ENCODE assay signal across 1 cellular context in the genomic region with DNA sequence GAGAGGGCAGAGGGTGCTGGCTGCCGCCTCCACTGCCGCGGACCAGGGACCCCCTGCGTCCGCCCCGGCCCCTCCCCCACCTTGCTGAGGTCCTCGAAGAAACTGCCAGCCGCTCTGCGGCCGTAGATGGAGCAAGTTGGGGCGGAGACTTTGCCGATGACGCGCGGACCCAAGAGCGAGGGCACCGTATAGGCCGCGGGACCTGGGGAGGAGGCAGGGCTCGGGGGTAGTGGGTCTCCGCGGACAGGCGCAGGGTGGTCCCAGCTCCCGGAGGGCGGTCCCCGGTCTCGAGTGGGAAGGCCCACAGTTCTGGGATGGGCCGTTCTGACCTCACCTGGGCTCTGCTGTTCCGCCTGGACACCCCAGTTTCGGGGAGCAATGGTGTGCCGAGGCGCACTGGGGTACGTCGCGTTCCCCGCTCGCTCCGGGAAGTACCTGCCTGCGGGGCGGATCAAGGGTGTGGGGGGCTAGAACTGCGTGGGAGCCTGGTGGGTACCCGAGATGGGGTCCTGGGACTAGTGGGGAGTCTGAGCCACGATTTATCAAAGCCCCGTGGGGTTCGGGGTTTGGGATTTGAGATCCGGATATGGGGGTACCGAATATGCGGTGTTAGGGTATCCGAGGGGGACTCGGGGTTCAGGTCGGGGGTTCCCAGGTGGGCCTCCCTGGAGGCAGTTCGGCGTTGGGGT.
TF ChIP-seq lines count a peak whose summit lies in the region.

No MANE protein-coding gene starts in this region.

TF ChIP-seq in GM12878, 131 proteins besides CTCF, POLR2A, EP300 and RAD21 (continues in another document):
- TF ChIP-seq, protein P1, sequence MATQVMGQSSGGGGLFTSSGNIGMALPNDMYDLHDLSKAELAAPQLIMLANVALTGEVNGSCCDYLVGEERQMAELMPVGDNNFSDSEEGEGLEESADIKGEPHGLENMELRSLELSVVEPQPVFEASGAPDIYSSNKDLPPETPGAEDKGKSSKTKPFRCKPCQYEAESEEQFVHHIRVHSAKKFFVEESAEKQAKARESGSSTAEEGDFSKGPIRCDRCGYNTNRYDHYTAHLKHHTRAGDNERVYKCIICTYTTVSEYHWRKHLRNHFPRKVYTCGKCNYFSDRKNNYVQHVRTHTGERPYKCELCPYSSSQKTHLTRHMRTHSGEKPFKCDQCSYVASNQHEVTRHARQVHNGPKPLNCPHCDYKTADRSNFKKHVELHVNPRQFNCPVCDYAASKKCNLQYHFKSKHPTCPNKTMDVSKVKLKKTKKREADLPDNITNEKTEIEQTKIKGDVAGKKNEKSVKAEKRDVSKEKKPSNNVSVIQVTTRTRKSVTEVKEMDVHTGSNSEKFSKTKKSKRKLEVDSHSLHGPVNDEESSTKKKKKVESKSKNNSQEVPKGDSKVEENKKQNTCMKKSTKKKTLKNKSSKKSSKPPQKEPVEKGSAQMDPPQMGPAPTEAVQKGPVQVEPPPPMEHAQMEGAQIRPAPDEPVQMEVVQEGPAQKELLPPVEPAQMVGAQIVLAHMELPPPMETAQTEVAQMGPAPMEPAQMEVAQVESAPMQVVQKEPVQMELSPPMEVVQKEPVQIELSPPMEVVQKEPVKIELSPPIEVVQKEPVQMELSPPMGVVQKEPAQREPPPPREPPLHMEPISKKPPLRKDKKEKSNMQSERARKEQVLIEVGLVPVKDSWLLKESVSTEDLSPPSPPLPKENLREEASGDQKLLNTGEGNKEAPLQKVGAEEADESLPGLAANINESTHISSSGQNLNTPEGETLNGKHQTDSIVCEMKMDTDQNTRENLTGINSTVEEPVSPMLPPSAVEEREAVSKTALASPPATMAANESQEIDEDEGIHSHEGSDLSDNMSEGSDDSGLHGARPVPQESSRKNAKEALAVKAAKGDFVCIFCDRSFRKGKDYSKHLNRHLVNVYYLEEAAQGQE (IDR thresholded peaks at IDR 0.05; ENCODE audit: low read depth, low read length), result no peak
- TF ChIP-seq MTA2 (IDR thresholded peaks at IDR 0.05; ENCODE audit: low read depth) (peak; percentile 61; the same call in 1 of the 2 replicates), CREM (IDR thresholded peaks at IDR 0.05; ENCODE audit: low read depth) (peak; percentile 52; the same call in 1 of the 2 replicates), E2F8 (IDR thresholded peaks at IDR 0.05; ENCODE audit: low read depth, partially characterized antibody) (peak; percentile 52), SKIL (IDR thresholded peaks at IDR 0.05; ENCODE audit: low read depth, poor library complexity, severe bottlenecking) (peak; percentile 22), CHD4 (IDR thresholded peaks at IDR 0.05) (0 out of 2 replicates have a peak, but pooled peaks have one; percentile 33), MEF2B (IDR thresholded peaks at IDR 0.05; ENCODE audit: partially characterized antibody, poor library complexity, severe bottlenecking) (peak; percentile 40), GATAD2B (conservative IDR thresholded peaks at IDR 0.05; ENCODE audit: low read depth) (peak; percentile 73), IKZF2 (IDR thresholded peaks at IDR 0.05) (peak; percentile 55 to 65; a peak in 3 of 4 replicates), STAT3 (IDR thresholded peaks at IDR 0.05; ENCODE audit: low read depth, low read length) (no peak), LARP7 (IDR thresholded peaks at IDR 0.05) (peak; percentile 23; the same call in 1 of the 2 replicates), KDM1A (IDR thresholded peaks at IDR 0.05; ENCODE audit: borderline replicate concordance) (no peak), RELA (IDR thresholded peaks at IDR 0.05; ENCODE audit: borderline replicate concordance, partially characterized antibody) (peak; percentile 29), E4F1 (IDR thresholded peaks at IDR 0.05; ENCODE audit: borderline replicate concordance, partially characterized antibody) (peak; percentile 26), SPI1 (IDR thresholded peaks at IDR 0.05; ENCODE audit: borderline replicate concordance, insufficient read depth, low read depth, low read length) (no peak), BHLHE40 (IDR thresholded peaks at IDR 0.05; ENCODE audit: borderline replicate concordance in 1 of 2, low read depth in 2 of 2, low read length in 1 of 2) (peak in 1 of 2 experiments; percentile 9; a peak in 1 of 4 replicates), SIN3A (IDR thresholded peaks at IDR 0.05; ENCODE audit: low read depth, low read length) (no peak), BACH1 (IDR thresholded peaks at IDR 0.05; ENCODE audit: borderline replicate concordance) (peak; percentile 97), USF1 (IDR thresholded peaks at IDR 0.05; ENCODE audit: borderline replicate concordance, extremely low read length, insufficient read depth, low read depth, low read length) (no peak), TAF1 (IDR thresholded peaks at IDR 0.05; ENCODE audit: borderline replicate concordance, low read depth, low read length) (peak; percentile 57; the same call in 1 of the 2 replicates), ESRRA (IDR thresholded peaks at IDR 0.05; ENCODE audit: low read length) (peak; percentile 22; the same call in 1 of the 2 replicates), TBL1XR1 (IDR thresholded peaks at IDR 0.05; ENCODE audit: low read depth, low read length) (0 out of 2 replicates have a peak, but pooled peaks have one; percentile 46), STAT1 (conservative IDR thresholded peaks at IDR 0.05) (0 out of 2 replicates have a peak, but pooled peaks have one; percentile 56), HDGF (IDR thresholded peaks at IDR 0.05) (0 out of 2 replicates have a peak, but pooled peaks have one; percentile 32), MLLT1 (IDR thresholded peaks at IDR 0.05) (peak; percentile 93)
- TF ChIP-seq, protein P2, sequence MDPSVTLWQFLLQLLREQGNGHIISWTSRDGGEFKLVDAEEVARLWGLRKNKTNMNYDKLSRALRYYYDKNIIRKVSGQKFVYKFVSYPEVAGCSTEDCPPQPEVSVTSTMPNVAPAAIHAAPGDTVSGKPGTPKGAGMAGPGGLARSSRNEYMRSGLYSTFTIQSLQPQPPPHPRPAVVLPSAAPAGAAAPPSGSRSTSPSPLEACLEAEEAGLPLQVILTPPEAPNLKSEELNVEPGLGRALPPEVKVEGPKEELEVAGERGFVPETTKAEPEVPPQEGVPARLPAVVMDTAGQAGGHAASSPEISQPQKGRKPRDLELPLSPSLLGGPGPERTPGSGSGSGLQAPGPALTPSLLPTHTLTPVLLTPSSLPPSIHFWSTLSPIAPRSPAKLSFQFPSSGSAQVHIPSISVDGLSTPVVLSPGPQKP (IDR thresholded peaks at IDR 0.05; ENCODE audit: low read depth, low read length), result 0 out of 2 replicates have a peak, but pooled peaks have one; percentile 12
- TF ChIP-seq, protein P3, sequence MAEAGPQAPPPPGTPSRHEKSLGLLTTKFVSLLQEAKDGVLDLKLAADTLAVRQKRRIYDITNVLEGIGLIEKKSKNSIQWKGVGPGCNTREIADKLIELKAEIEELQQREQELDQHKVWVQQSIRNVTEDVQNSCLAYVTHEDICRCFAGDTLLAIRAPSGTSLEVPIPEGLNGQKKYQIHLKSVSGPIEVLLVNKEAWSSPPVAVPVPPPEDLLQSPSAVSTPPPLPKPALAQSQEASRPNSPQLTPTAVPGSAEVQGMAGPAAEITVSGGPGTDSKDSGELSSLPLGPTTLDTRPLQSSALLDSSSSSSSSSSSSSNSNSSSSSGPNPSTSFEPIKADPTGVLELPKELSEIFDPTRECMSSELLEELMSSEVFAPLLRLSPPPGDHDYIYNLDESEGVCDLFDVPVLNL (IDR thresholded peaks at IDR 0.05; ENCODE audit: low read depth, low read length), result 0 out of 2 replicates have a peak, but pooled peaks have one; percentile 13
- TF ChIP-seq, protein P4, sequence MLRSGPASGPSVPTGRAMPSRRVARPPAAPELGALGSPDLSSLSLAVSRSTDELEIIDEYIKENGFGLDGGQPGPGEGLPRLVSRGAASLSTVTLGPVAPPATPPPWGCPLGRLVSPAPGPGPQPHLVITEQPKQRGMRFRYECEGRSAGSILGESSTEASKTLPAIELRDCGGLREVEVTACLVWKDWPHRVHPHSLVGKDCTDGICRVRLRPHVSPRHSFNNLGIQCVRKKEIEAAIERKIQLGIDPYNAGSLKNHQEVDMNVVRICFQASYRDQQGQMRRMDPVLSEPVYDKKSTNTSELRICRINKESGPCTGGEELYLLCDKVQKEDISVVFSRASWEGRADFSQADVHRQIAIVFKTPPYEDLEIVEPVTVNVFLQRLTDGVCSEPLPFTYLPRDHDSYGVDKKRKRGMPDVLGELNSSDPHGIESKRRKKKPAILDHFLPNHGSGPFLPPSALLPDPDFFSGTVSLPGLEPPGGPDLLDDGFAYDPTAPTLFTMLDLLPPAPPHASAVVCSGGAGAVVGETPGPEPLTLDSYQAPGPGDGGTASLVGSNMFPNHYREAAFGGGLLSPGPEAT (IDR thresholded peaks at IDR 0.05; ENCODE audit: low read depth), result peak; percentile 56; the same call in 1 of the 2 replicates
- TF ChIP-seq, protein P5, sequence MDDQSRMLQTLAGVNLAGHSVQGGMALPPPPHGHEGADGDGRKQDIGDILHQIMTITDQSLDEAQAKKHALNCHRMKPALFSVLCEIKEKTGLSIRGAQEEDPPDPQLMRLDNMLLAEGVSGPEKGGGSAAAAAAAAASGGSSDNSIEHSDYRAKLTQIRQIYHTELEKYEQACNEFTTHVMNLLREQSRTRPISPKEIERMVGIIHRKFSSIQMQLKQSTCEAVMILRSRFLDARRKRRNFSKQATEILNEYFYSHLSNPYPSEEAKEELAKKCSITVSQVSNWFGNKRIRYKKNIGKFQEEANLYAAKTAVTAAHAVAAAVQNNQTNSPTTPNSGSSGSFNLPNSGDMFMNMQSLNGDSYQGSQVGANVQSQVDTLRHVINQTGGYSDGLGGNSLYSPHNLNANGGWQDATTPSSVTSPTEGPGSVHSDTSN (IDR thresholded peaks at IDR 0.05; ENCODE audit: insufficient replicate concordance, low read depth, low read length), result peak; percentile 12
